In the genomic region with DNA sequence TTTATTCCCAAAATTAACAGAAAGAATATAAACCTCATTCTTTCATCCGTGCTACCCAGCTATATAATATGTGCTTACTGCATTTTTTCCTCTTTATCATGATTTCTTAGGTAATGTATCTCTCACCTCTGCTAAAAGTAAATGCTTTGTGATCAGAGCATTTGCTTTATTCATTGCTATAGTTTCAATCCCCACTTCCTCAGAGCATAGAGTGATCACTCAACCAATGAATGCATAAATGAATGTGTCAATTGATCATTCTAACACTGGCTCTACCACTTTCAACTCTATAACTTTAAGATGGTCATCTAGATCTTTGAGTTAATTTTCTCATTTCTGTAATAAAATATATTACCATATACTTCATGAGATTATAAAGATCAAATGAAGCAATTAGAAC, we compare ENCODE assay signal across 29 cellular contexts.
"Had no signal": no experiment of that assay in that cellular context is flagged by ENCODE, and none has a peak within 500 bp of the region (broad histone marks: within the 10 kb centered on the region; RNA-seq: fewer than 3 reads in every experiment).

No MANE protein-coding gene starts in this region.

- H3K4me3 ChIP-seq: coronary artery, dorsolateral prefrontal cortex had no signal

- ATAC-seq: activated CD4-positive, CD25-positive, alpha-beta regulatory T cell treated with anti-CD3 and anti-CD28 coated beads, Interleukin-2, amount 50 U/mL, for 24 hours; activated CD8-positive, alpha-beta T cell treated with anti-CD3 and anti-CD28 coated beads for 36 hours; activated T-cell treated with anti-CD3 and anti-CD28 coated beads, Interleukin-2, amount 50 U/mL, for 4 hours; activated T-helper 17 cell treated with anti-CD3 and anti-CD28 coated beads, Interleukin-2, amount 50 U/mL, for 72 hours; esophagus mucosa; T-helper 17 cell had no signal

- FAIRE-seq: astrocyte, bronchial epithelial cell, frontal cortex had no signal

- H3K27me3 ChIP-seq: brain microvascular endothelial cell, dorsolateral prefrontal cortex had no signal

- H3K27ac ChIP-seq: brain microvascular endothelial cell, coronary artery, dorsolateral prefrontal cortex, WERI-Rb-1 had no signal

- DNase-seq: activated B cell treated with CpG ODN at 0.5 μM for 24 hours; activated CD4-positive, alpha-beta T cell treated with anti-CD3 and anti-CD28 coated beads for 48 hours; activated CD4-positive, alpha-beta T cell treated with anti-CD3 and anti-CD28 coated beads, Interleukin-2, amount 50 U/mL, for 1 hour; activated CD4-positive, alpha-beta T cell treated with anti-CD3 and anti-CD28 coated beads, Interleukin-2, amount 50 U/mL, for 48 hours; activated CD8-positive, alpha-beta memory T cell treated with anti-CD3 and anti-CD28 coated beads for 24 hours; activated CD8-positive, alpha-beta T cell treated with anti-CD3 and anti-CD28 coated beads for 36 hours; activated effector memory CD4-positive, alpha-beta T cell treated with Interleukin-2 at 50 U/mL for 16 hours; activated gamma-delta T cell treated with Interleukin-2 at 50 U/mL for 16 hours; activated naive CD4-positive, alpha-beta T cell treated with anti-CD3 and anti-CD28 coated beads, Interleukin-2, amount 50 U/mL, for 16 hours; activated naive CD4-positive, alpha-beta T cell treated with Interleukin-2 at 50 U/mL for 16 hours; activated T-cell treated with anti-CD3 and anti-CD28 coated beads, Interleukin-2, amount 50 U/mL, for 4 hours; amniotic stem cell; anterior cingulate cortex; brain microvascular endothelial cell; dorsolateral prefrontal cortex; effector memory CD4-positive, alpha-beta T cell; endodermal cell; foreskin fibroblast; head of caudate nucleus; T-helper 17 cell; T1000; WERI-Rb-1 had no signal

- H3K36me3 ChIP-seq: brain microvascular endothelial cell, WERI-Rb-1 had no signal
